Comparison of ENCODE assay signal across 12 cellular contexts in the genomic region with DNA sequence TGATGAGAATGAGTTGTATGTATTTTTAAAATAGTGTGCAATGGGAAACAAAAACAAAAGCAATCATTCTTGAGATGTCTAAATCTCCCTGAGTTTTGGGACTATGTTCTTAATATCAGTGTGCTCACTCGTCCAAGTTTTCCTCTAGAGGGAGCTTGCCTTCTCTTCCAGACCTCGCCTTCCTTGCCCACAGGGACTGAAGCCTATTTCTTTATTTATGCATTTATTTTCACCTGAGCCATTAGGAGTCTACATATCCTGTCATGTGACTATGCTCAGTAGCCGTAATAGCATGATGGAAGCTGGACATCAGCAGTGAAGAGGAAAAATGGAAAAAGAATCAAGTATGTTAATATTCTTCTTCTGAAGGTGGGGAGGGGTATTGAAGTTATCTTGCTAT.
DNase-seq lines count a peak whose midpoint lies in the region; ATAC-seq and TF ChIP-seq lines count a peak whose summit lies in the region.
"Had no signal": no experiment of that assay in that cellular context is flagged by ENCODE, and none has a peak within 500 bp of the region (broad histone marks: within the 10 kb centered on the region; RNA-seq: fewer than 3 reads in every experiment).

No MANE protein-coding gene starts in this region.

- H3K9me3 ChIP-seq in BE2C = no peaks in the 10 kb centered on the region
- no peaks in the 10 kb centered on the region for H3K9me3 ChIP-seq in WERI-Rb-1 (ENCODE audit: severe bottlenecking)
- H3K9me3 ChIP-seq in adrenal gland (replicated peaks in 1 of 3) = no peaks in the 10 kb centered on the region
- H3K9me3 ChIP-seq: esophagus squamous epithelium had no signal

- 29 to 38% (median 31%) methylated on average over 3 of the region's 3 CpGs for WGBS in adrenal gland, 4 donors

- H3K27me3 ChIP-seq in BE2C = no peaks in the 10 kb centered on the region
- no peaks in the 10 kb centered on the region for H3K27me3 ChIP-seq in WERI-Rb-1 (ENCODE audit: insufficient read depth, low read depth, severe bottlenecking)
- no peaks in the 10 kb centered on the region for H3K27me3 ChIP-seq in kidney epithelial cell (ENCODE audit: control insufficient read depth, insufficient read depth, low read length)
- H3K27me3 ChIP-seq in adrenal gland = peaks cover 4% of the 10 kb centered on the region
- H3K27me3 ChIP-seq: esophagus squamous epithelium had no signal

- H3K4me3 ChIP-seq in BE2C (ENCODE audit: low read depth, low read length) = no peak overlapping the region
- H3K4me3 ChIP-seq in WERI-Rb-1 (ENCODE audit: low read depth, low read length) = no peak overlapping the region
- no peak overlapping the region for H3K4me3 ChIP-seq in kidney epithelial cell (ENCODE audit: low read depth, low read length)
- H3K4me3 ChIP-seq in adrenal gland = no peak overlapping the region
- H3K4me3 ChIP-seq: esophagus squamous epithelium had no signal

- POLR2A ChIA-PET in HEK293T (lab: Yijun Ruan, JAX) = no interaction called here

- CTCF ChIA-PET in HEK293T (lab: Yijun Ruan, JAX) = interaction anchor here (1.4 to 1.8 kb wide), 3 partner anchors 49 to 107 kb away, joined by 7 to 10 read pairs (median 8); no protein-coding TSS in a partner anchor

- H3K36me3 ChIP-seq in BE2C = no peaks in the 10 kb centered on the region
- no peaks in the 10 kb centered on the region for H3K36me3 ChIP-seq in WERI-Rb-1
- no peaks in the 10 kb centered on the region for H3K36me3 ChIP-seq in kidney epithelial cell (ENCODE audit: control insufficient read depth, insufficient read depth, low read length)
- H3K36me3 ChIP-seq in adrenal gland (replicated peaks in 1 of 2) = no peaks in the 10 kb centered on the region
- H3K36me3 ChIP-seq: esophagus squamous epithelium had no signal

- no peak overlapping the region for H3K27ac ChIP-seq in WERI-Rb-1
- no peak overlapping the region for H3K27ac ChIP-seq in adrenal gland
- H3K27ac ChIP-seq: esophagus squamous epithelium had no signal

- DNase-seq in BE2C (peak; percentile 12), HEK293T (ENCODE audit: extremely low spot score) (peak; percentile 23), WERI-Rb-1 (peak; percentile 21), kidney epithelial cell (ENCODE audit: low read depth) (no peak), amniotic stem cell (lab: John Stamatoyannopoulos, UW) (no peak), adrenal gland (no peak), posterior cingulate gyrus (no peak)
- DNase-seq: activated CD4-positive, alpha-beta T cell treated with anti-CD3 and anti-CD28 coated beads for 36 hours; esophagus squamous epithelium; stimulated activated naive CD4-positive, alpha-beta T cell treated with Interleukin-2 at 50 U/mL for 16 hours had no signal

- no peaks in the 10 kb centered on the region; the same call in 1 of the 2 replicates for H3K4me1 ChIP-seq in BE2C
- no peaks in the 10 kb centered on the region for H3K4me1 ChIP-seq in adrenal gland (replicated peaks in 1 of 2)

- ATAC-seq in GM18868 (IDR thresholded peaks at IDR 0.05; ENCODE audit: unreplicated experiment) = no peak
- ATAC-seq: activated CD4-positive, alpha-beta T cell treated with anti-CD3 and anti-CD28 coated beads for 36 hours; activated naive CD4-positive, alpha-beta T cell treated with anti-CD3 and anti-CD28 coated beads, Interleukin-2, amount 50 U/mL, for 72 hours had no signal

- intact Hi-C loops in adrenal gland (cut with DNase I) = no loop called here
- intact Hi-C loops in posterior cingulate gyrus (cut with DNase I) = no loop called here

- TF ChIP-seq POLR2A in adrenal gland (IDR thresholded peaks at IDR 0.05) = no peak

- TF ChIP-seq CTCF in BE2C (IDR thresholded peaks at IDR 0.05; ENCODE audit: low read depth, low read length) = peak; percentile 68
- peak; percentile 59 for TF ChIP-seq CTCF in WERI-Rb-1 (IDR thresholded peaks at IDR 0.05; ENCODE audit: low read depth, low read length)
- peak; percentile 42 for TF ChIP-seq CTCF in kidney epithelial cell (IDR thresholded peaks at IDR 0.05; ENCODE audit: insufficient read depth, low read length, poor library complexity, severe bottlenecking)
- TF ChIP-seq CTCF in adrenal gland (IDR thresholded peaks at IDR 0.05) = no peak

TF ChIP-seq in HEK293T, 16 proteins besides CTCF, POLR2A, EP300 and RAD21:
- TF ChIP-seq, protein P1, sequence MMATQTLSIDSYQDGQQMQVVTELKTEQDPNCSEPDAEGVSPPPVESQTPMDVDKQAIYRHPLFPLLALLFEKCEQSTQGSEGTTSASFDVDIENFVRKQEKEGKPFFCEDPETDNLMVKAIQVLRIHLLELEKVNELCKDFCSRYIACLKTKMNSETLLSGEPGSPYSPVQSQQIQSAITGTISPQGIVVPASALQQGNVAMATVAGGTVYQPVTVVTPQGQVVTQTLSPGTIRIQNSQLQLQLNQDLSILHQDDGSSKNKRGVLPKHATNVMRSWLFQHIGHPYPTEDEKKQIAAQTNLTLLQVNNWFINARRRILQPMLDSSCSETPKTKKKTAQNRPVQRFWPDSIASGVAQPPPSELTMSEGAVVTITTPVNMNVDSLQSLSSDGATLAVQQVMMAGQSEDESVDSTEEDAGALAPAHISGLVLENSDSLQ (IDR thresholded peaks at IDR 0.05) = no peak
- TF ChIP-seq SP1 (IDR thresholded peaks at IDR 0.05) (no peak), LEF1 (IDR thresholded peaks at IDR 0.05; ENCODE audit: borderline replicate concordance) (no peak), ZNF384 (IDR thresholded peaks at IDR 0.05) (no peak), SUZ12 (IDR thresholded peaks at IDR 0.05) (no peak), TARDBP (IDR thresholded peaks at IDR 0.05) (no peak), ELF4 (IDR thresholded peaks at IDR 0.05) (no peak), BHLHE40 (IDR thresholded peaks at IDR 0.05; ENCODE audit: borderline replicate concordance) (no peak)

Comparison
In these comparisons a context has a peak if more than half of its experiments do, and no peak if none do; other contexts are left out.
1. DNase-seq: peak in BE2C (single experiment), HEK293T (single experiment) and WERI-Rb-1 (single experiment); none in kidney epithelial cell (single experiment), amniotic stem cell (single experiment), adrenal gland (0 of 7) and posterior cingulate gyrus (0 of 10).
2. CTCF ChIP-seq: peak in BE2C (single experiment), WERI-Rb-1 (single experiment) and kidney epithelial cell (single experiment); none in adrenal gland (0 of 6).